In the genomic region with DNA sequence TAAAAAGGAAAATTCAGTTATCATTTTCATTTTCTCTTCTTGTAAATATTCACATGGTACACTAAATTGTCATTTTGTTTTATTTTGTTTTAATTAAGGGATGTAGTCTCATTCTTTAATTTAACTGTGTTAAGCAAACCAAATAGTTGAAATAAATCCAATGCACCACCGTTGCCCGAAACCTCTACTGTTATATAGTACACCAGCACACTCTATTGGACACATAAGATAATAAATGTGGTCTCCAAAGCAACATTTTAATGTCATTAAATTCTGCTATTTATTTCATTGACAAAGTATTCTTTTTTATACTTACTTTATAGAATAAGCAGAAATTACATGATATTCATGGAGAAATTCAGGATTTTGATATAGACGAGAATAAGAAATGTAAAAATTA, we compare ENCODE assay signal across 10 cellular contexts.
A peak's percentile ranks its signal among the peaks of the same experiment; 100 is the strongest.
DNase-seq lines count a peak whose midpoint lies in the region; FAIRE-seq and TF ChIP-seq lines count a peak whose summit lies in the region.
"Had no signal": no experiment of that assay in that cellular context is flagged by ENCODE, and none has a peak within 500 bp of the region (broad histone marks: within the 10 kb centered on the region; RNA-seq: fewer than 3 reads in every experiment).

No MANE protein-coding gene starts in this region.

- no peaks in the 10 kb centered on the region for H3F3A ChIP-seq in MM.1S (ENCODE audit: insufficient read depth, low read length)

- H3K18ac ChIP-seq in H1 (ENCODE audit: extremely low read depth, low read length), result no peak overlapping the region
- no peak overlapping the region for H3K18ac ChIP-seq in mesendoderm (ENCODE audit: low read length)

- DNase-seq in NCI-H2107 treated with DMSO at 0.1 percent for 48 hours (lab: John Stamatoyannopoulos, UW; ENCODE audit: unreplicated experiment) (peak; percentile 25), NCI-H2107 (lab: John Stamatoyannopoulos, UW) (no peak), MM.1S (no peak), H1 (ENCODE audit: low read depth in 1 of 2, low spot score in 2 of 2) (no peak), retinal pigment epithelial cell (ENCODE audit: low read depth) (peak; percentile 9), small intestine (no peak), SKM-1 (lab: John Stamatoyannopoulos, UW; ENCODE audit: unreplicated experiment) (no peak), mesendoderm (no peak)
- DNase-seq: CD4-positive, CD25-positive, alpha-beta regulatory T cell had no signal

- H3K23ac ChIP-seq in H1 (ENCODE audit: insufficient read length) (no peak overlapping the region), mesendoderm (ENCODE audit: low read length) (no peak overlapping the region)

- H4K20me1 ChIP-seq in MM.1S (ENCODE audit: insufficient read depth, low read length) (no peaks in the 10 kb centered on the region), H1 (replicated peaks in 1 of 2; ENCODE audit: control insufficient read depth in 1 of 2, insufficient read depth in 2 of 2, low read length in 2 of 2) (no peaks in the 10 kb centered on the region)

- H3K9me3 ChIP-seq in MM.1S (replicated peaks; ENCODE audit: insufficient read depth, low read length) (no peaks in the 10 kb centered on the region), H1 (ENCODE audit: insufficient read depth in 2 of 2, low read depth in 1 of 2, low read length in 1 of 2) (no peaks in the 10 kb centered on the region), small intestine (ENCODE audit: control insufficient read depth, low read depth) (no peaks in the 10 kb centered on the region)

- peak; percentile 66 to 67 for TF ChIP-seq RAD21 in H1 (IDR thresholded peaks at IDR 0.05 in 1 of 2, conservative IDR thresholded peaks at IDR 0.05 in 1 of 2; ENCODE audit: low read depth in 2 of 2, low read length in 2 of 2)

- POLR2A ChIA-PET in H1 (lab: Charles Lee; ENCODE audit: partially characterized antibody), result no interaction called here

- H2BK5ac ChIP-seq in H1 (ENCODE audit: low read depth, low read length) (no peak overlapping the region), mesendoderm (ENCODE audit: low read length) (no peak overlapping the region)

- H3K36me3 ChIP-seq in MM.1S (replicated peaks; ENCODE audit: insufficient read depth, low read length) (no peaks in the 10 kb centered on the region), H1 (ENCODE audit: control insufficient read depth in 2 of 4, insufficient read depth in 4 of 4, low read length in 3 of 4) (no peaks in the 10 kb centered on the region), small intestine (ENCODE audit: control insufficient read depth in 2 of 2, insufficient read depth in 2 of 2, low read length in 2 of 2) (no peaks in the 10 kb centered on the region), mesendoderm (ENCODE audit: control insufficient read depth, insufficient read depth, low read length) (no peaks in the 10 kb centered on the region)

- H3K56ac ChIP-seq in H1 (replicated peaks; ENCODE audit: insufficient read length, low read depth, low read length), result no peak overlapping the region
- no peak overlapping the region for H3K56ac ChIP-seq in mesendoderm (ENCODE audit: low read length)

- WGBS in H1 (ENCODE audit: extremely low coverage in 1 of 2, insufficient coverage in 1 of 2, insufficient read length in 1 of 2, insufficient replicate concordance in 2 of 2, low coverage in 1 of 2, low lambda C conversion rate in 2 of 2, missing lambda C conversion rate in 1 of 2), 2 experiments, result 87% methylated on average over 3 of the region's 3 CpGs; no CpG with 5 or more reads in 1 of the 2 experiments
- WGBS in small intestine, 3 donors, result 41 to 52% (median 50%) methylated on average over 3 of the region's 3 CpGs
- WGBS in mesendoderm (ENCODE audit: extremely low coverage, insufficient coverage, low lambda C conversion rate), result no CpG with 5 or more reads among the region's 3 CpGs

- H2BK12ac ChIP-seq in H1 (ENCODE audit: low read depth, low read length), result no peak overlapping the region

- H2BK15ac ChIP-seq in H1 (ENCODE audit: low read length), result no peak overlapping the region
- H2BK15ac ChIP-seq in mesendoderm (replicated peaks; ENCODE audit: low read depth), result no peak overlapping the region

- H3K79me1 ChIP-seq in H1 (ENCODE audit: low read depth, low read length) (no peaks in the 10 kb centered on the region), mesendoderm (ENCODE audit: low read length) (no peaks in the 10 kb centered on the region)

- H4K8ac ChIP-seq in H1 (ENCODE audit: extremely low read depth, insufficient read depth, low read length) (no peak overlapping the region), mesendoderm (ENCODE audit: low read depth, low read length) (no peak overlapping the region)

- no peak for TF ChIP-seq POLR2A in H1 (IDR thresholded peaks at IDR 0.05; ENCODE audit: control extremely low read depth in 1 of 2, low read depth in 2 of 2, low read length in 2 of 2)

- no peak overlapping the region for H4K5ac ChIP-seq in H1 (ENCODE audit: insufficient read length, low read depth, low read length)
- H4K5ac ChIP-seq in mesendoderm (ENCODE audit: low read length), result no peak overlapping the region

- H3K4me2 ChIP-seq in MM.1S (ENCODE audit: low read depth, low read length) (no peak overlapping the region), H1 (ENCODE audit: insufficient read depth in 1 of 2, low read depth in 2 of 2, low read length in 2 of 2) (no peak overlapping the region), mesendoderm (ENCODE audit: low read length) (no peak overlapping the region)

- H2AK5ac ChIP-seq in H1 (ENCODE audit: low read depth, low read length) (no peak overlapping the region), mesendoderm (ENCODE audit: low read length) (no peak overlapping the region)

- H3K27me3 ChIP-seq in MM.1S (replicated peaks; ENCODE audit: insufficient read depth, low read length) (no peaks in the 10 kb centered on the region), H1 (replicated peaks in 1 of 4; ENCODE audit: control insufficient read depth in 3 of 4, extremely low read depth in 1 of 4, insufficient read depth in 3 of 4, low read length in 3 of 4) (no peaks in the 10 kb centered on the region), small intestine (ENCODE audit: control insufficient read depth in 2 of 2, insufficient read depth in 2 of 2, low read length in 2 of 2) (no peaks in the 10 kb centered on the region), mesendoderm (ENCODE audit: insufficient read depth, low read length, poor library complexity) (no peaks in the 10 kb centered on the region)

- H3K14ac ChIP-seq in H1 (ENCODE audit: insufficient read length), result no peak overlapping the region

- H3K4me1 ChIP-seq in MM.1S (ENCODE audit: low read length) (no peaks in the 10 kb centered on the region), H1 (replicated peaks in 1 of 4; ENCODE audit: control insufficient read depth in 3 of 4, insufficient read depth in 4 of 4, low read length in 3 of 4) (peaks cover 0 to 9% (median 4%) of the 10 kb centered on the region in 4 experiments; a peak in 4 of 7 replicates), small intestine (ENCODE audit: control insufficient read depth in 2 of 2, insufficient read depth in 1 of 2, low read depth in 1 of 2, low read length in 1 of 2) (no peaks in the 10 kb centered on the region), mesendoderm (ENCODE audit: control insufficient read depth, low read depth, low read length) (no peaks in the 10 kb centered on the region)

- H3K79me2 ChIP-seq in MM.1S (ENCODE audit: low read length) (no peaks in the 10 kb centered on the region), H1 (ENCODE audit: control insufficient read depth in 1 of 2, insufficient read depth in 2 of 2, low read length in 2 of 2) (no peaks in the 10 kb centered on the region), mesendoderm (ENCODE audit: control insufficient read depth, insufficient read depth, low read length) (no peaks in the 10 kb centered on the region)

- no peak for TF ChIP-seq EP300 in H1 (IDR thresholded peaks at IDR 0.05; ENCODE audit: borderline replicate concordance in 1 of 2, low read depth in 2 of 2, low read length in 2 of 2)

- no peak overlapping the region for H2BK20ac ChIP-seq in H1 (ENCODE audit: low read length)

- no peak overlapping the region for H3K9ac ChIP-seq in MM.1S (ENCODE audit: low read length)
- no peak overlapping the region for H3K9ac ChIP-seq in H1 (replicated peaks in 1 of 4; ENCODE audit: extremely low read depth in 1 of 4, low read depth in 3 of 4, low read length in 3 of 4)
- H3K9ac ChIP-seq in mesendoderm (ENCODE audit: low read length), result no peak overlapping the region

- no peak overlapping the region for H4K91ac ChIP-seq in H1 (replicated peaks; ENCODE audit: insufficient read length, low read length)

- H3K9me2 ChIP-seq in MM.1S (replicated peaks; ENCODE audit: insufficient read depth, low read length), result no peaks in the 10 kb centered on the region

- CTCF ChIA-PET in H1 (lab: Charles Lee; ENCODE audit: partially characterized antibody), result interaction anchor here (1.0 to 1.4 kb wide), 3 partner anchors 46 to 890 kb away, joined by 3 to 4 read pairs (median 3); no protein-coding TSS in a partner anchor

- H3K27ac ChIP-seq in MM.1S (ENCODE audit: low read length), result no peak overlapping the region
- no peak overlapping the region for H3K27ac ChIP-seq in H1 (ENCODE audit: low read depth, low read length)
- no peak overlapping the region for H3K27ac ChIP-seq in small intestine (ENCODE audit: low read depth in 1 of 2, low read length in 1 of 2)
- H3K27ac ChIP-seq in mesendoderm (ENCODE audit: low read depth, low read length), result no peak overlapping the region

- H3K23me2 ChIP-seq in H1 (ENCODE audit: low read depth, low read length), result no peaks in the 10 kb centered on the region; the same call in 1 of the 2 replicates

- H2AFZ ChIP-seq in MM.1S (ENCODE audit: low read length) (no peak overlapping the region), H1 (ENCODE audit: low read length) (no peak overlapping the region)

- H3K4me3 ChIP-seq in MM.1S (ENCODE audit: low read length) (no peak overlapping the region), H1 (ENCODE audit: extremely low read depth in 1 of 4, insufficient read depth in 2 of 4, low read depth in 3 of 4, low read length in 4 of 4) (no peak overlapping the region), retinal pigment epithelial cell (ENCODE audit: low read length) (no peak overlapping the region), small intestine (ENCODE audit: low read depth in 1 of 2, low read length in 2 of 2) (no peak overlapping the region), mesendoderm (ENCODE audit: low read length) (no peak overlapping the region)

- no peak overlapping the region for H3K4ac ChIP-seq in H1 (replicated peaks; ENCODE audit: insufficient read length, low read depth, low read length)
- no peak overlapping the region for H3K4ac ChIP-seq in mesendoderm (ENCODE audit: low read depth, low read length)

- TF ChIP-seq CTCF in MM.1S (IDR thresholded peaks at IDR 0.05; ENCODE audit: low read length) (peak; percentile 24), H1 (IDR thresholded peaks at IDR 0.05; ENCODE audit: control extremely low read depth in 1 of 3, insufficient read depth in 1 of 3, low read depth in 1 of 3, low read length in 3 of 3) (peak in 2 of 3 experiments; percentile 6 to 17; a peak in 2 of 4 replicates), retinal pigment epithelial cell (conservative IDR thresholded peaks at IDR 0.05; ENCODE audit: low read depth, low read length) (peak; percentile 38)

- H2BK120ac ChIP-seq in H1 (replicated peaks; ENCODE audit: low read depth, low read length), result no peak overlapping the region
- no peak overlapping the region for H2BK120ac ChIP-seq in mesendoderm (ENCODE audit: low read depth, low read length)

- no peak for FAIRE-seq in H1 (lab: Jason Lieb, UNC)
- no peak for FAIRE-seq in small intestine (lab: Jason Lieb, UNC)
- FAIRE-seq: keratinocyte had no signal

Comparison
In these comparisons a context has a peak if more than half of its experiments do, and no peak if none do; other contexts are left out.
1. DNase-seq: peak in NCI-H2107 treated with DMSO at 0.1 percent for 48 hours (single experiment) and retinal pigment epithelial cell (single experiment); none in NCI-H2107 (single experiment), MM.1S (single experiment), H1 (0 of 2), small intestine (single experiment), SKM-1 (single experiment) and mesendoderm (single experiment).
2. Peak in every context shown above with its lines, with median percentiles within 50 percentile points of each other: CTCF ChIP-seq.